Comparison of ENCODE assay signal across 1 cellular context in the genomic region with DNA sequence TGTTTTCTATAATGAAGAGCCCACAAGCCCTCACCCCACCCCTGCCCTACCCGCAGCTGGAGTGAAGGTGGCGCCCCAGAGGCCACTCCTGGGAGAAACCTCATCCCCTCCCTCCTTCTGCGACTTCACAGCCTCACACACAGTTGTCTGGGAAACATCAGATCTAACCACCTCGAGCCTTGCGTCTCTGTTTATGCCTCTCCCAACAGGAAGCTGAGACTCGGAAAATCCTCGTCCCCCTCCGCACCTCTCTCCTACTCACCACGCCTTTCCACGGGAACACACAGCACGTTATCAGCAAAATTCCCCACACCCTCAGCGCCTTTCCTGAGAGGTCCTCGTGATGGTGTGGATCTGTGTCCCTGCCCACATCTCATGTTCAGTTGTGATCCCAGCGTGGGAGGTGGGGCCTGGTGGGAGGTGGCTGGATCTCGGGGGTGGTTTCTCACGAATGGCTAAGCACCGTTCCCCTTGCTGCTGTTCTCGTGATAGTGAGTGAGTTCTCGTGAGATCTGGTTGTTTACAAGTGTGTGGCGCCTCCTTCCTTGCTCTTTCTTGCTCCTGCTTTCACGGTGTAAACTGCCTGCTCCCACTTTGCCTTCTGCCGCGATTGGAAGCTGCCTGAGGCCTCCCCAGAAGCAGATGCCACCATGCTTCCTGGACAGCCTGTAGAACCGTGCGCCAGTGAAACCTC.
TF ChIP-seq lines count a peak whose summit lies in the region.

No MANE protein-coding gene starts in this region.

TF ChIP-seq in K562, 482 proteins besides CTCF, POLR2A, EP300 and RAD21 (continued from another document):
- TF ChIP-seq, protein P1, sequence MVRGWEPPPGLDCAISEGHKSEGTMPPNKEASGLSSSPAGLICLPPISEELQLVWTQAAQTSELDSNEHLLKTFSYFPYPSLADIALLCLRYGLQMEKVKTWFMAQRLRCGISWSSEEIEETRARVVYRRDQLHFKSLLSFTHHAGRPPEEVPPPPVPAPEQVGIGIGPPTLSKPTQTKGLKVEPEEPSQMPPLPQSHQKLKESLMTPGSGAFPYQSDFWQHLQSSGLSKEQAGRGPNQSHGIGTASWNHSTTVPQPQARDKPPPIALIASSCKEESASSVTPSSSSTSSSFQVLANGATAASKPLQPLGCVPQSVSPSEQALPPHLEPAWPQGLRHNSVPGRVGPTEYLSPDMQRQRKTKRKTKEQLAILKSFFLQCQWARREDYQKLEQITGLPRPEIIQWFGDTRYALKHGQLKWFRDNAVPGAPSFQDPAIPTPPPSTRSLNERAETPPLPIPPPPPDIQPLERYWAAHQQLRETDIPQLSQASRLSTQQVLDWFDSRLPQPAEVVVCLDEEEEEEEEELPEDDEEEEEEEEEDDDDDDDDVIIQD (CRISPR knock-in tag; IDR thresholded peaks at IDR 0.05), result no peak
- TF ChIP-seq, protein P2, sequence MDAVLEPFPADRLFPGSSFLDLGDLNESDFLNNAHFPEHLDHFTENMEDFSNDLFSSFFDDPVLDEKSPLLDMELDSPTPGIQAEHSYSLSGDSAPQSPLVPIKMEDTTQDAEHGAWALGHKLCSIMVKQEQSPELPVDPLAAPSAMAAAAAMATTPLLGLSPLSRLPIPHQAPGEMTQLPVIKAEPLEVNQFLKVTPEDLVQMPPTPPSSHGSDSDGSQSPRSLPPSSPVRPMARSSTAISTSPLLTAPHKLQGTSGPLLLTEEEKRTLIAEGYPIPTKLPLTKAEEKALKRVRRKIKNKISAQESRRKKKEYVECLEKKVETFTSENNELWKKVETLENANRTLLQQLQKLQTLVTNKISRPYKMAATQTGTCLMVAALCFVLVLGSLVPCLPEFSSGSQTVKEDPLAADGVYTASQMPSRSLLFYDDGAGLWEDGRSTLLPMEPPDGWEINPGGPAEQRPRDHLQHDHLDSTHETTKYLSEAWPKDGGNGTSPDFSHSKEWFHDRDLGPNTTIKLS (IDR thresholded peaks at IDR 0.05; ENCODE audit: borderline replicate concordance, low read depth), result peak; percentile 88
- TF ChIP-seq KLF10 (CRISPR knock-in tag; IDR thresholded peaks at IDR 0.05) (no peak), HIVEP1 (CRISPR knock-in tag; IDR thresholded peaks at IDR 0.05) (no peak), MAFF (IDR thresholded peaks at IDR 0.05; ENCODE audit: low read length) (no peak; the same call in 1 of the 2 replicates), HOXB6 (CRISPR knock-in tag; IDR thresholded peaks at IDR 0.05; ENCODE audit: borderline replicate concordance) (no peak), HNRNPLL (IDR thresholded peaks at IDR 0.05; ENCODE audit: low read depth, low read length, poor library complexity, severe bottlenecking) (no peak), RFX5 (IDR thresholded peaks at IDR 0.05; ENCODE audit: low read depth, low read length) (no peak), MAFK (IDR thresholded peaks at IDR 0.05; ENCODE audit: low read length) (no peak), CTBP1 (IDR thresholded peaks at IDR 0.05; ENCODE audit: borderline replicate concordance) (peak; percentile 68), ZNF589 (CRISPR knock-in tag; IDR thresholded peaks at IDR 0.05; ENCODE audit: low read depth) (no peak), ZNF75A (CRISPR knock-in tag; IDR thresholded peaks at IDR 0.05) (no peak), SIN3A (IDR thresholded peaks at IDR 0.05; ENCODE audit: borderline replicate concordance in 2 of 2, control insufficient read depth in 1 of 2, low read depth in 2 of 2, low read length in 2 of 2) (no peak), ZEB2 (IDR thresholded peaks at IDR 0.05) (0 out of 2 replicates have a peak, but pooled peaks have one; percentile 12), NCOA6 (IDR thresholded peaks at IDR 0.05) (no peak), ZNF551 (CRISPR knock-in tag; IDR thresholded peaks at IDR 0.05) (no peak), LARP7 (IDR thresholded peaks at IDR 0.05) (no peak), NRF1 (conservative IDR thresholded peaks at IDR 0.05 in 1 of 2, IDR thresholded peaks at IDR 0.05 in 1 of 2) (peak; percentile 33 to 45; a peak in 3 of 4 replicates), NCOA2 (IDR thresholded peaks at IDR 0.05; ENCODE audit: partially characterized antibody in 2 of 2) (no peak), IFI16 (CRISPR knock-in tag; IDR thresholded peaks at IDR 0.05) (no peak), OTX1 (CRISPR knock-in tag; IDR thresholded peaks at IDR 0.05) (no peak), SMARCE1 (IDR thresholded peaks at IDR 0.05) (0 out of 2 replicates have a peak, but pooled peaks have one; percentile 9), ILK (tag; IDR thresholded peaks at IDR 0.05; ENCODE audit: borderline replicate concordance, low read depth) (no peak), POLR2B (IDR thresholded peaks at IDR 0.05; ENCODE audit: low read depth, partially characterized antibody) (peak; percentile 60), BRCA1 (IDR thresholded peaks at IDR 0.05) (no peak), BRCA1 (CRISPR knock-in tag; IDR thresholded peaks at IDR 0.05) (no peak), CBX8 (IDR thresholded peaks at IDR 0.05; ENCODE audit: borderline replicate concordance, extremely low read depth, low read depth, low read length, poor library complexity, severe bottlenecking) (no peak), GATAD2B (IDR thresholded peaks at IDR 0.05; ENCODE audit: borderline replicate concordance) (no peak), PRMT5 (CRISPR knock-in tag; IDR thresholded peaks at IDR 0.05) (no peak)
- TF ChIP-seq, protein P3, sequence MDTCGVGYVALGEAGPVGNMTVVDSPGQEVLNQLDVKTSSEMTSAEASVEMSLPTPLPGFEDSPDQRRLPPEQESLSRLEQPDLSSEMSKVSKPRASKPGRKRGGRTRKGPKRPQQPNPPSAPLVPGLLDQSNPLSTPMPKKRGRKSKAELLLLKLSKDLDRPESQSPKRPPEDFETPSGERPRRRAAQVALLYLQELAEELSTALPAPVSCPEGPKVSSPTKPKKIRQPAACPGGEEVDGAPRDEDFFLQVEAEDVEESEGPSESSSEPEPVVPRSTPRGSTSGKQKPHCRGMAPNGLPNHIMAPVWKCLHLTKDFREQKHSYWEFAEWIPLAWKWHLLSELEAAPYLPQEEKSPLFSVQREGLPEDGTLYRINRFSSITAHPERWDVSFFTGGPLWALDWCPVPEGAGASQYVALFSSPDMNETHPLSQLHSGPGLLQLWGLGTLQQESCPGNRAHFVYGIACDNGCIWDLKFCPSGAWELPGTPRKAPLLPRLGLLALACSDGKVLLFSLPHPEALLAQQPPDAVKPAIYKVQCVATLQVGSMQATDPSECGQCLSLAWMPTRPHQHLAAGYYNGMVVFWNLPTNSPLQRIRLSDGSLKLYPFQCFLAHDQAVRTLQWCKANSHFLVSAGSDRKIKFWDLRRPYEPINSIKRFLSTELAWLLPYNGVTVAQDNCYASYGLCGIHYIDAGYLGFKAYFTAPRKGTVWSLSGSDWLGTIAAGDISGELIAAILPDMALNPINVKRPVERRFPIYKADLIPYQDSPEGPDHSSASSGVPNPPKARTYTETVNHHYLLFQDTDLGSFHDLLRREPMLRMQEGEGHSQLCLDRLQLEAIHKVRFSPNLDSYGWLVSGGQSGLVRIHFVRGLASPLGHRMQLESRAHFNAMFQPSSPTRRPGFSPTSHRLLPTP (IDR thresholded peaks at IDR 0.05; ENCODE audit: borderline replicate concordance, extremely low read depth, insufficient read length), result no peak
- TF ChIP-seq, protein P4, sequence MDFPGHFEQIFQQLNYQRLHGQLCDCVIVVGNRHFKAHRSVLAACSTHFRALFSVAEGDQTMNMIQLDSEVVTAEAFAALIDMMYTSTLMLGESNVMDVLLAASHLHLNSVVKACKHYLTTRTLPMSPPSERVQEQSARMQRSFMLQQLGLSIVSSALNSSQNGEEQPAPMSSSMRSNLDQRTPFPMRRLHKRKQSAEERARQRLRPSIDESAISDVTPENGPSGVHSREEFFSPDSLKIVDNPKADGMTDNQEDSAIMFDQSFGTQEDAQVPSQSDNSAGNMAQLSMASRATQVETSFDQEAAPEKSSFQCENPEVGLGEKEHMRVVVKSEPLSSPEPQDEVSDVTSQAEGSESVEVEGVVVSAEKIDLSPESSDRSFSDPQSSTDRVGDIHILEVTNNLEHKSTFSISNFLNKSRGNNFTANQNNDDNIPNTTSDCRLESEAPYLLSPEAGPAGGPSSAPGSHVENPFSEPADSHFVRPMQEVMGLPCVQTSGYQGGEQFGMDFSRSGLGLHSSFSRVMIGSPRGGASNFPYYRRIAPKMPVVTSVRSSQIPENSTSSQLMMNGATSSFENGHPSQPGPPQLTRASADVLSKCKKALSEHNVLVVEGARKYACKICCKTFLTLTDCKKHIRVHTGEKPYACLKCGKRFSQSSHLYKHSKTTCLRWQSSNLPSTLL (IDR thresholded peaks at IDR 0.05), result no peak
- TF ChIP-seq, protein P5, sequence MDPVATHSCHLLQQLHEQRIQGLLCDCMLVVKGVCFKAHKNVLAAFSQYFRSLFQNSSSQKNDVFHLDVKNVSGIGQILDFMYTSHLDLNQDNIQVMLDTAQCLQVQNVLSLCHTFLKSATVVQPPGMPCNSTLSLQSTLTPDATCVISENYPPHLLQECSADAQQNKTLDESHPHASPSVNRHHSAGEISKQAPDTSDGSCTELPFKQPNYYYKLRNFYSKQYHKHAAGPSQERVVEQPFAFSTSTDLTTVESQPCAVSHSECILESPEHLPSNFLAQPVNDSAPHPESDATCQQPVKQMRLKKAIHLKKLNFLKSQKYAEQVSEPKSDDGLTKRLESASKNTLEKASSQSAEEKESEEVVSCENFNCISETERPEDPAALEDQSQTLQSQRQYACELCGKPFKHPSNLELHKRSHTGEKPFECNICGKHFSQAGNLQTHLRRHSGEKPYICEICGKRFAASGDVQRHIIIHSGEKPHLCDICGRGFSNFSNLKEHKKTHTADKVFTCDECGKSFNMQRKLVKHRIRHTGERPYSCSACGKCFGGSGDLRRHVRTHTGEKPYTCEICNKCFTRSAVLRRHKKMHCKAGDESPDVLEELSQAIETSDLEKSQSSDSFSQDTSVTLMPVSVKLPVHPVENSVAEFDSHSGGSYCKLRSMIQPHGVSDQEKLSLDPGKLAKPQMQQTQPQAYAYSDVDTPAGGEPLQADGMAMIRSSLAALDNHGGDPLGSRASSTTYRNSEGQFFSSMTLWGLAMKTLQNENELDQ (CRISPR knock-in tag; IDR thresholded peaks at IDR 0.05; ENCODE audit: borderline replicate concordance), result no peak
- TF ChIP-seq, protein P6, sequence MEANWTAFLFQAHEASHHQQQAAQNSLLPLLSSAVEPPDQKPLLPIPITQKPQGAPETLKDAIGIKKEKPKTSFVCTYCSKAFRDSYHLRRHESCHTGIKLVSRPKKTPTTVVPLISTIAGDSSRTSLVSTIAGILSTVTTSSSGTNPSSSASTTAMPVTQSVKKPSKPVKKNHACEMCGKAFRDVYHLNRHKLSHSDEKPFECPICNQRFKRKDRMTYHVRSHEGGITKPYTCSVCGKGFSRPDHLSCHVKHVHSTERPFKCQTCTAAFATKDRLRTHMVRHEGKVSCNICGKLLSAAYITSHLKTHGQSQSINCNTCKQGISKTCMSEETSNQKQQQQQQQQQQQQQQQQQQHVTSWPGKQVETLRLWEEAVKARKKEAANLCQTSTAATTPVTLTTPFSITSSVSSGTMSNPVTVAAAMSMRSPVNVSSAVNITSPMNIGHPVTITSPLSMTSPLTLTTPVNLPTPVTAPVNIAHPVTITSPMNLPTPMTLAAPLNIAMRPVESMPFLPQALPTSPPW (CRISPR knock-in tag; IDR thresholded peaks at IDR 0.05), result peak; percentile 64
- TF ChIP-seq, protein P7, sequence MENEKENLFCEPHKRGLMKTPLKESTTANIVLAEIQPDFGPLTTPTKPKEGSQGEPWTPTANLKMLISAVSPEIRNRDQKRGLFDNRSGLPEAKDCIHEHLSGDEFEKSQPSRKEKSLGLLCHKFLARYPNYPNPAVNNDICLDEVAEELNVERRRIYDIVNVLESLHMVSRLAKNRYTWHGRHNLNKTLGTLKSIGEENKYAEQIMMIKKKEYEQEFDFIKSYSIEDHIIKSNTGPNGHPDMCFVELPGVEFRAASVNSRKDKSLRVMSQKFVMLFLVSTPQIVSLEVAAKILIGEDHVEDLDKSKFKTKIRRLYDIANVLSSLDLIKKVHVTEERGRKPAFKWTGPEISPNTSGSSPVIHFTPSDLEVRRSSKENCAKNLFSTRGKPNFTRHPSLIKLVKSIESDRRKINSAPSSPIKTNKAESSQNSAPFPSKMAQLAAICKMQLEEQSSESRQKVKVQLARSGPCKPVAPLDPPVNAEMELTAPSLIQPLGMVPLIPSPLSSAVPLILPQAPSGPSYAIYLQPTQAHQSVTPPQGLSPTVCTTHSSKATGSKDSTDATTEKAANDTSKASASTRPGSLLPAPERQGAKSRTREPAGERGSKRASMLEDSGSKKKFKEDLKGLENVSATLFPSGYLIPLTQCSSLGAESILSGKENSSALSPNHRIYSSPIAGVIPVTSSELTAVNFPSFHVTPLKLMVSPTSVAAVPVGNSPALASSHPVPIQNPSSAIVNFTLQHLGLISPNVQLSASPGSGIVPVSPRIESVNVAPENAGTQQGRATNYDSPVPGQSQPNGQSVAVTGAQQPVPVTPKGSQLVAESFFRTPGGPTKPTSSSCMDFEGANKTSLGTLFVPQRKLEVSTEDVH (IDR thresholded peaks at IDR 0.05; ENCODE audit: low read depth, partially characterized antibody), result peak; percentile 8
- TF ChIP-seq, protein P8, sequence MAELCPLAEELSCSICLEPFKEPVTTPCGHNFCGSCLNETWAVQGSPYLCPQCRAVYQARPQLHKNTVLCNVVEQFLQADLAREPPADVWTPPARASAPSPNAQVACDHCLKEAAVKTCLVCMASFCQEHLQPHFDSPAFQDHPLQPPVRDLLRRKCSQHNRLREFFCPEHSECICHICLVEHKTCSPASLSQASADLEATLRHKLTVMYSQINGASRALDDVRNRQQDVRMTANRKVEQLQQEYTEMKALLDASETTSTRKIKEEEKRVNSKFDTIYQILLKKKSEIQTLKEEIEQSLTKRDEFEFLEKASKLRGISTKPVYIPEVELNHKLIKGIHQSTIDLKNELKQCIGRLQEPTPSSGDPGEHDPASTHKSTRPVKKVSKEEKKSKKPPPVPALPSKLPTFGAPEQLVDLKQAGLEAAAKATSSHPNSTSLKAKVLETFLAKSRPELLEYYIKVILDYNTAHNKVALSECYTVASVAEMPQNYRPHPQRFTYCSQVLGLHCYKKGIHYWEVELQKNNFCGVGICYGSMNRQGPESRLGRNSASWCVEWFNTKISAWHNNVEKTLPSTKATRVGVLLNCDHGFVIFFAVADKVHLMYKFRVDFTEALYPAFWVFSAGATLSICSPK (IDR thresholded peaks at IDR 0.05; ENCODE audit: borderline replicate concordance), result no peak
TF ChIP-seq in K562: peak in this region for 81.
